Comparison of ENCODE assay signal across 29 cellular contexts in the genomic region with DNA sequence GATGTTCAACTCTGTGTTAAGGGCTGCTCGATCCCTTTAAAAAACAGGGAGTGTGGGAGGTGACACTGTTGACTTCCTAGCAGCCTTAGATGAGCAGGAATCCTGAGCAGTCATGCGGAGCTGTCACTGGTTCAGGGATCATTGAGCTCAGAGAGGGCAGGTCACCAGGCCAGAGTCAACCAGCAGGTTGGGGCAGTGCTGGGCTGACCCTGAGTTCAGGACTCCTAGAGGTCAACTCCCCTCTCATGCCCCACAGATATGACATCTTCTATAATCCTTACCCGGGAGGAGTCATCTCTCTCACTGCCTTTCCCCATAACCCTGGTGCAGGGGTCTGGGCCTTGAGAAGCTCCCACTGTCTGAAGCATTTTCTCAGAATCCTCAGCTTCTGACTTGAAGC. TPM values are rescaled to one million over a fixed set of nuclear protein-coding genes. Genes with fewer than 3 reads are reported as not detected.
"Had no signal": no experiment of that assay in that cellular context is flagged by ENCODE, and none has a peak within 500 bp of the region (broad histone marks: within the 10 kb centered on the region; RNA-seq: fewer than 3 reads in every experiment).

No MANE protein-coding gene starts in this region.

- H3K27ac ChIP-seq: adrenal gland, body of pancreas, esophagus squamous epithelium, gastroesophageal sphincter had no signal

- H3K9me3 ChIP-seq: adrenal gland, body of pancreas, esophagus squamous epithelium, gastroesophageal sphincter had no signal

- ATAC-seq: activated CD4-positive, alpha-beta T cell treated with anti-CD3 and anti-CD28 coated beads for 36 hours; activated CD8-positive, alpha-beta memory T cell treated with anti-CD3 and anti-CD28 coated beads, Interleukin-2, amount 10 ng/mL, durations not matched to agents 7 days and 5 days; activated CD8-positive, alpha-beta T cell treated with anti-CD3 and anti-CD28 coated beads, Interleukin-2, amount 10 ng/mL, durations not matched to agents 7 days and 5 days; activated naive CD8-positive, alpha-beta T cell treated with anti-CD3 and anti-CD28 coated beads, Interleukin-2, amount 50 U/mL, for 24 hours; body of pancreas; effector memory CD8-positive, alpha-beta T cell; gastroesophageal sphincter had no signal

- H3K27me3 ChIP-seq: adrenal gland, body of pancreas, gastroesophageal sphincter had no signal

- H3K4me1 ChIP-seq: esophagus squamous epithelium, gastroesophageal sphincter had no signal

- DNase-seq: activated CD4-positive, alpha-beta memory T cell treated with anti-CD3 and anti-CD28 coated beads for 36 hours; activated CD4-positive, alpha-beta T cell treated with anti-CD3 and anti-CD28 coated beads for 36 hours; activated CD4-positive, alpha-beta T cell treated with anti-CD3 and anti-CD28 coated beads, Interleukin-2, amount 10 ng/mL, durations not matched to agents 24 days and 14 days; activated CD4-positive, CD25-positive, alpha-beta regulatory T cell; activated CD4-positive, CD25-positive, alpha-beta regulatory T cell treated with anti-CD3 and anti-CD28 coated beads, Interleukin-2, amount 50 U/mL, for 72 hours; activated CD8-positive, alpha-beta memory T cell treated with anti-CD3 and anti-CD28 coated beads, Interleukin-2, amount 10 ng/mL, durations not matched to agents 7 days and 5 days; activated CD8-positive, alpha-beta memory T cell treated with anti-CD3 and anti-CD28 coated beads, Interleukin-2, amount 50 U/mL, for 4 hours; activated CD8-positive, alpha-beta T cell treated with anti-CD3 and anti-CD28 coated beads, Interleukin-2, amount 10 ng/mL, durations not matched to agents 7 days and 5 days; activated effector memory CD4-positive, alpha-beta T cell treated with anti-CD3 and anti-CD28 coated beads, Interleukin-2, amount 50 U/mL, for 16 hours; activated naive CD4-positive, alpha-beta T cell treated with anti-CD3 and anti-CD28 coated beads for 36 hours; activated naive CD8-positive, alpha-beta T cell treated with anti-CD3 and anti-CD28 coated beads for 36 hours; activated naive CD8-positive, alpha-beta T cell treated with anti-CD3 and anti-CD28 coated beads, Interleukin-2, amount 50 U/mL, for 24 hours; activated T-cell treated with anti-CD3 and anti-CD28 coated beads, Interleukin-2, amount 50 U/mL, for 1 hour; activated T-cell treated with anti-CD3 and anti-CD28 coated beads, Interleukin-2, amount 50 U/mL, for 48 hours; adrenal gland; amygdala; body of pancreas; caudate nucleus; cortex of kidney; dermis blood vessel endothelial cell; effector CD4-positive, alpha-beta T cell; effector memory CD8-positive, alpha-beta T cell; erythroblast; esophagus squamous epithelium; foreskin melanocyte; T-helper 2 cell had no signal

- H3K4me3 ChIP-seq: adrenal gland, body of pancreas, esophagus squamous epithelium, gastroesophageal sphincter had no signal

- H3K36me3 ChIP-seq: adrenal gland, esophagus squamous epithelium, gastroesophageal sphincter had no signal

RNA-seq across cellular contexts. Expression of a gene that starts 12.9 kb away (rescaled TPM):
- total RNA-seq: activated CD4-positive, alpha-beta memory T cell treated with anti-CD3 and anti-CD28 coated beads for 36 hours; activated CD4-positive, alpha-beta T cell treated with anti-CD3 and anti-CD28 coated beads for 36 hours; activated naive CD4-positive, alpha-beta T cell treated with anti-CD3 and anti-CD28 coated beads for 36 hours; activated naive CD8-positive, alpha-beta T cell treated with anti-CD3 and anti-CD28 coated beads for 36 hours; dermis blood vessel endothelial cell; fibroblast of villous mesenchyme; glomerular endothelial cell had no signal
